8 cellular contexts compared by ENCODE assay signal in the genomic region with DNA sequence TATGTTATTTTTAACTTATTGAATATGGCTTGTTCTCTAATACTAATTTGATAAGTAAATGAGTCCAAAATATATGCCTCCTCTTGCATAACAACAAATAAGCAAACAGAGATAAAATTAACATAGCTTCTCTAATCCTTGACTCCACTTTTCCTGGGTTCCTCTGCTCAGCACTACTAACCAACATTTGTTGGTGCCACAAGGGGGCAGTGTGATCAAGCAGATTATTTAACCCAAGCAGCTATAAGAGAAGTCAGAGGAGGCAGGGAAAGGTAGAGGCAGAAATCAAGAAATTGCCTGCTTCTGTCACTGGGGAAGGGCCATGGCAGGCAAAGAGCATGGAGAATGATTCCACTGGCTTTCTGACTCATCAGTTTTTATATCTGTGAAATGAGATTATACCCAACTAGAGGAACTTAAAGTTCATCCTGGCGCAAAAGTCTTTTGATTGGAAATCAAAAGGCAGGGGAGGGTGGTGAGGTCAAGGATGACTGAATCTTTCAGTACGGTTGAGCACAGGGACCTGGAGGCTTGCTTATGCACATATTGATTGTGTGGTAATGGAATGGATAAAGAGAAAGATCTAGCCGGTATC.
DNase-seq lines count a peak whose midpoint lies in the region; ATAC-seq, FAIRE-seq and TF ChIP-seq lines count a peak whose summit lies in the region.

No MANE protein-coding gene starts in this region.

- H3K4me3 Mint-ChIP-seq in osteocyte (ENCODE audit: unreplicated experiment): no peak overlapping the region

- H3K4me3 ChIP-seq in foreskin fibroblast (ENCODE audit: low read depth in 1 of 2, low read length in 2 of 2) (no peak overlapping the region), transverse colon (no peak overlapping the region)

- H3K4me1 Mint-ChIP-seq in osteocyte (ENCODE audit: unreplicated experiment): no peaks in the 10 kb centered on the region

- ATAC-seq in GM19395 (IDR thresholded peaks at IDR 0.05; ENCODE audit: unreplicated experiment): peak; percentile 69

- no peaks in the 10 kb centered on the region for H3K9me3 Mint-ChIP-seq in osteocyte (ENCODE audit: unreplicated experiment)

- H3K4me1 ChIP-seq in transverse colon: no peaks in the 10 kb centered on the region

- TF ChIP-seq EP300 in transverse colon (IDR thresholded peaks at IDR 0.05; ENCODE audit: low read depth): no peak

- no peak overlapping the region for H3K27ac Mint-ChIP-seq in osteocyte (ENCODE audit: unreplicated experiment)

- H3K27me3 ChIP-seq in transverse colon: peaks cover 7% of the 10 kb centered on the region

- H3K9me3 ChIP-seq in transverse colon: no peaks in the 10 kb centered on the region

- WGBS in transverse colon (ENCODE audit: low coverage in 1 of 2), 2 donors: 57 to 84% methylated on average over 2 to 3 of the region's 3 CpGs

- intact Hi-C loops in transverse colon (cut with DNase I; ENCODE audit: low total_unique reads): loop anchor here (1.0 to 10.0 kb wide), 2 partner anchors 152 to 216 kb away; partner anchors contain the start of gene IGSF11

- no peak for TF ChIP-seq POLR2A in transverse colon (IDR thresholded peaks at IDR 0.05)

- no peaks in the 10 kb centered on the region for H3K36me3 ChIP-seq in transverse colon

- peaks cover 44% of the 10 kb centered on the region for H3K27me3 Mint-ChIP-seq in osteocyte (ENCODE audit: unreplicated experiment)

- in situ Hi-C loops in transverse colon (cut with MboI; ENCODE audit: low pct_ligation_motif_present in 1 of 4, low pct_unique_long_range_greater_than_20kb in 1 of 4, low sequenced_read_pairs in 3 of 4): loop anchor here (5.0 to 25.0 kb wide), 8 partner anchors 152 to 505 kb away; partner anchors contain the start of genes B4GALT4 (in 3 of the 4) and IGSF11 (in 1 of the 4)

- no peak for FAIRE-seq in RCC 7860 (lab: Jason Lieb, UNC)

- DNase-seq in COLO829 (ENCODE audit: low spot score) (peak; percentile 45), HT1080 (ENCODE audit: low read depth) (peak; percentile 65), RCC 7860 (ENCODE audit: low spot score) (peak; percentile 24), activated T-helper 1 cell treated with Interleukin-2 at 50 U/mL for 16 hours (ENCODE audit: low read depth) (peak; percentile 29), foreskin fibroblast (peak; percentile 20 to 71), osteocyte (ENCODE audit: extremely low spot score, unreplicated experiment) (no peak), transverse colon (peak; percentile 65)

- no peak overlapping the region for H3K27ac ChIP-seq in transverse colon

- H3K36me3 Mint-ChIP-seq in osteocyte (ENCODE audit: unreplicated experiment): no peaks in the 10 kb centered on the region

- TF ChIP-seq CTCF in foreskin fibroblast (IDR thresholded peaks at IDR 0.05; ENCODE audit: low read depth, low read length) (peak; percentile 71), osteocyte (IDR thresholded peaks at IDR 0.05) (peak; percentile 77), transverse colon (IDR thresholded peaks at IDR 0.05) (peak; percentile 64 to 78 (median 68))
